In the genomic region with DNA sequence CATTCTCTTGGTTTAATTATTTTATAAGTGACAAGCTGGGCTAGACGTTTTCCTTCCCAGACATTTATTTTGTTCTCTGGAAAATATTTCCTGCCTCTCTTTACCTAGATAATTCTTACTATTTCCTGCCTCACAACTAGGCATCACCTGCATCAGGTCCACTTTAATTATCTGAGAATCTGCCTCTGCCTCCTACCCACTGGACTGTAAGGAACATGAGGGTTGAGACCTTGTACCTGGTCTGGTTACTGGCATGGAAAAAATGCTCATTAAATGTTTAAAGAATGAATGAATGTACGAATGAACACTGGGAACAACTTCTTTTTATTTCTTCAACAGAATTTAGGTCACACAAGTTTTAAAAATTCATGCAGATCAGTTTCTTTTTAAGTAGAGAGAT, we compare ENCODE assay signal across 27 cellular contexts. TPM values are rescaled to one million over a fixed set of nuclear protein-coding genes. Genes with fewer than 3 reads are reported as not detected.
"Had no signal": no experiment of that assay in that cellular context is flagged by ENCODE, and none has a peak within 500 bp of the region (broad histone marks: within the 10 kb centered on the region; RNA-seq: fewer than 3 reads in every experiment).

No MANE protein-coding gene starts in this region.

- H2AFZ ChIP-seq: neural progenitor cell had no signal

- H3K9me3 ChIP-seq: esophagus squamous epithelium, gastrocnemius medialis, mucosa of descending colon, ovary, prostate gland had no signal

- H3K4me3 ChIP-seq: esophagus squamous epithelium, gastrocnemius medialis, heart left ventricle, mucosa of descending colon, neural progenitor cell, ovary, prostate gland had no signal

- H3K27me3 ChIP-seq: esophagus squamous epithelium, gastrocnemius medialis, heart left ventricle, neural progenitor cell, ovary had no signal

- H3K4me1 ChIP-seq: neural progenitor cell, prostate gland had no signal

- DNase-seq: activated CD4-positive, alpha-beta memory T cell treated with anti-CD3 and anti-CD28 coated beads for 36 hours; activated CD4-positive, alpha-beta T cell treated with anti-CD3 and anti-CD28 coated beads for 4 hours; activated CD4-positive, CD25-positive, alpha-beta regulatory T cell; activated effector memory CD4-positive, alpha-beta T cell treated with Interleukin-2 at 50 U/mL for 16 hours; activated naive CD4-positive, alpha-beta T cell treated with anti-CD3 and anti-CD28 coated beads for 36 hours; activated naive CD8-positive, alpha-beta T cell treated with anti-CD3 and anti-CD28 coated beads, Interleukin-2, amount 10 ng/mL, durations not matched to agents 7 days and 5 days; activated T-cell treated with anti-CD3 and anti-CD28 coated beads, Interleukin-2, amount 50 U/mL, for 72 hours; central memory CD4-positive, alpha-beta T cell; effector memory CD8-positive, alpha-beta T cell; esophagus squamous epithelium; gastrocnemius medialis; heart left ventricle; left cardiac atrium; mucosa of descending colon; naive B cell; ovary; stimulated activated CD4-positive, alpha-beta T cell treated with anti-CD3 and anti-CD28 coated beads, Interleukin-4, amount 100 ng/mL, for 24 hours; stimulated activated naive CD4-positive, alpha-beta T cell treated with Interleukin-2 at 50 U/mL for 16 hours; T-helper 17 cell had no signal

- H3K36me3 ChIP-seq: esophagus squamous epithelium, gastrocnemius medialis, heart left ventricle, neural progenitor cell, ovary, prostate gland had no signal

- H3K27ac ChIP-seq: heart left ventricle, neural progenitor cell, ovary, prostate gland had no signal

- FAIRE-seq: colon, islet of Langerhans had no signal

- ATAC-seq: activated T-cell treated with anti-CD3 and anti-CD28 coated beads, Interleukin-2, amount 50 U/mL, for 72 hours; effector memory CD8-positive, alpha-beta T cell; heart left ventricle; mucosa of descending colon; T-helper 17 cell had no signal

- H3K9ac ChIP-seq: neural progenitor cell had no signal

- H3K4me2 ChIP-seq: neural progenitor cell had no signal

RNA-seq across cellular contexts. Expression of a gene that starts 13.4 kb away (rescaled TPM):
- total RNA-seq: activated CD4-positive, alpha-beta memory T cell treated with anti-CD3 and anti-CD28 coated beads for 36 hours; activated naive CD4-positive, alpha-beta T cell treated with anti-CD3 and anti-CD28 coated beads for 36 hours; activated naive CD8-positive, alpha-beta T cell treated with anti-CD3 and anti-CD28 coated beads, Interleukin-2, amount 10 ng/mL, durations not matched to agents 7 days and 5 days; activated T-cell treated with anti-CD3 and anti-CD28 coated beads, Interleukin-2, amount 50 U/mL, for 72 hours; dermis microvascular lymphatic vessel endothelial cell; esophagus squamous epithelium; heart left ventricle; left cardiac atrium; mucosa of descending colon; ovary; prostate gland; subcutaneous adipose tissue; T-helper 17 cell; ureter had no signal
- polyA plus RNA-seq: heart left ventricle, liver had no signal
